26 cellular contexts compared by ENCODE assay signal in the genomic region with DNA sequence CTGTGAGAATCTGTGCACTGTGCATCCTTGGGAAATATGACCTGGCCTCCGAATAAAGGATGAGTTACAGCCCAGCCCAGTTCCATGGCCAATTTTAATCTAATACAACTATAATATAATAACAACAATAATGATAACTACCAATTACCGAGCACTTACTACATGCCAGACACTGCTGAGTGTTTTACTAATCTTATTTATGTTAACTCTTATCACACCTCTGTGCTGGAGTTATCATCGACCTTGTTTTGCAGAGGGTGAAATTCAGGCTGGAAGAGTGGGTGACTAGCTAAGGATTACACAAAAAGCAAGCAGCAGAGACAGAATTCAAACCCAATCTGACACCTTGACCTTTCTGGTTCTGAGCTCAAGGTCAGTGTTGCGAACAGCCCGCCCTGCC.
A peak's percentile ranks its signal among the peaks of the same experiment; 100 is the strongest.
DNase-seq lines count a peak whose midpoint lies in the region; ATAC-seq and TF ChIP-seq lines count a peak whose summit lies in the region.
"Had no signal": no experiment of that assay in that cellular context is flagged by ENCODE, and none has a peak within 500 bp of the region (broad histone marks: within the 10 kb centered on the region; RNA-seq: fewer than 3 reads in every experiment).

No MANE protein-coding gene starts in this region.

- intact Hi-C loops in heart left ventricle (cut with DNase I) (loop anchor here in 9 of 10 donors (2.0 to 10.0 kb wide), 9 partner anchors 34 to 133 kb away; partner anchors contain the start of gene GALNT18 (in 4 of the 9)), left cardiac atrium (cut with DNase I) (loop anchor here in 1 of 2 donors (5.0 kb wide), 1 partner anchor 84 kb away; the partner anchor contains the start of gene GALNT18), left ventricle myocardium superior (cut with micrococcal nuclease) (no loop called here)

- H3K36me3 ChIP-seq in heart left ventricle (no peaks in the 10 kb centered on the region), rectal smooth muscle tissue (ENCODE audit: control insufficient read depth, insufficient read depth, low read length) (no peaks in the 10 kb centered on the region)
- no peaks in the 10 kb centered on the region for H3K36me3 ChIP-seq in effector memory CD4-positive, alpha-beta T cell (ENCODE audit: control insufficient read depth, insufficient read depth, low read length)
- H3K36me3 ChIP-seq: colonic mucosa had no signal

- no peak overlapping the region for H3K9ac ChIP-seq in rectal smooth muscle tissue (ENCODE audit: low read length)

- no peak for TF ChIP-seq CTCF in heart left ventricle (IDR thresholded peaks at IDR 0.05)

- DNase-seq in heart left ventricle (no peak), left cardiac atrium (no peak), left ventricle myocardium superior (no peak), kidney glomerular epithelial cell (lab: John Stamatoyannopoulos, UW) (no peak), OCI-M2 (lab: John Stamatoyannopoulos, UW; ENCODE audit: unreplicated experiment) (no peak)
- DNase-seq in effector memory CD4-positive, alpha-beta T cell, result no peak
- DNase-seq: activated CD8-positive, alpha-beta T cell treated with anti-CD3 and anti-CD28 coated beads for 36 hours; activated naive CD4-positive, alpha-beta T cell treated with anti-CD3 and anti-CD28 coated beads, Interleukin-2, amount 50 U/mL, for 16 hours; CD8-positive, alpha-beta T cell; colonic mucosa; DMS153; H9; Kasumi-1; MV-4-11; natural killer cell; NCI-H187; NCI-H526; RPMI8226; stimulated activated CD4-positive, alpha-beta T cell treated with anti-CD3 and anti-CD28 coated beads, Interleukin-12 subunit alpha, Interleukin-12 subunit beta, amount 100 ng/mL, for 4 hours; stimulated activated CD4-positive, alpha-beta T cell treated with anti-CD3 and anti-CD28 coated beads, Interleukin-4, amount 100 ng/mL, for 4 hours; stimulated activated naive B cell treated with anti-CD40 and anti-IgM and Interleukin-4, amounts not matched to agents 10 μg/mL and 1 μg/mL and 100 μg/mL, for 72 hours had no signal

- no peak for TF ChIP-seq POLR2A in heart left ventricle (IDR thresholded peaks at IDR 0.05)

- WGBS in heart left ventricle, 4 donors, result 23 to 32% (median 25%) methylated on average over 5 of the region's 5 CpGs

- H3K27ac ChIP-seq in heart left ventricle (peak overlapping the region; percentile 69 to 91 (median 84)), rectal smooth muscle tissue (ENCODE audit: low read depth, low read length) (peak overlapping the region; percentile 64)
- H3K27ac ChIP-seq in effector memory CD4-positive, alpha-beta T cell (ENCODE audit: insufficient read depth, low read length, poor library complexity, severe bottlenecking), result no peak overlapping the region
- H3K27ac ChIP-seq: colonic mucosa, hepatocyte had no signal

- no peaks in the 10 kb centered on the region for H3K27me3 ChIP-seq in heart left ventricle
- H3K27me3 ChIP-seq in rectal smooth muscle tissue (ENCODE audit: control insufficient read depth, insufficient read depth, low read length), result no peaks in the 10 kb centered on the region
- no peaks in the 10 kb centered on the region for H3K27me3 ChIP-seq in effector memory CD4-positive, alpha-beta T cell (replicated peaks; ENCODE audit: control insufficient read depth, insufficient read depth, low read length, poor library complexity, severe bottlenecking)
- H3K27me3 ChIP-seq: colonic mucosa, hepatocyte had no signal

- H3K4me3 ChIP-seq in heart left ventricle (no peak overlapping the region), rectal smooth muscle tissue (ENCODE audit: low read length) (no peak overlapping the region)
- no peak overlapping the region for H3K4me3 ChIP-seq in effector memory CD4-positive, alpha-beta T cell (ENCODE audit: insufficient read depth, low read depth, low read length, poor library complexity, severe bottlenecking)
- H3K4me3 ChIP-seq: colonic mucosa, hepatocyte had no signal

- ATAC-seq in heart left ventricle, result no peak
- no peak for ATAC-seq in left cardiac atrium
- peak; percentile 7 for ATAC-seq in left ventricle myocardium superior
- no peak for ATAC-seq in GM21515 (IDR thresholded peaks at IDR 0.05; ENCODE audit: unreplicated experiment)
- ATAC-seq: activated CD4-positive, CD25-positive, alpha-beta regulatory T cell treated with anti-CD3 and anti-CD28 coated beads, Interleukin-2, amount 50 U/mL, for 24 hours; activated CD8-positive, alpha-beta T cell treated with anti-CD3 and anti-CD28 coated beads for 36 hours; activated T-helper 17 cell treated with anti-CD3 and anti-CD28 coated beads, Interleukin-2, amount 50 U/mL, for 72 hours; CD8-positive, alpha-beta T cell; natural killer cell; stimulated activated naive B cell treated with anti-CD40 and anti-IgM and Interleukin-4, amounts not matched to agents 10 μg/mL and 1 μg/mL and 100 μg/mL, for 72 hours had no signal

- H3K9me3 ChIP-seq in heart left ventricle, result no peaks in the 10 kb centered on the region
- no peaks in the 10 kb centered on the region for H3K9me3 ChIP-seq in effector memory CD4-positive, alpha-beta T cell (ENCODE audit: control insufficient read depth, low read length)
- H3K9me3 ChIP-seq: colonic mucosa had no signal

- peaks cover 29 to 90% (median 65%) of the 10 kb centered on the region in 12 donors for H3K4me1 ChIP-seq in heart left ventricle
- peaks cover 32% of the 10 kb centered on the region for H3K4me1 ChIP-seq in rectal smooth muscle tissue (ENCODE audit: control insufficient read depth, insufficient read depth, low read length)
- H3K4me1 ChIP-seq in effector memory CD4-positive, alpha-beta T cell (ENCODE audit: control insufficient read depth, insufficient read depth, low read length, poor library complexity, severe bottlenecking), result no peaks in the 10 kb centered on the region
- H3K4me1 ChIP-seq: colonic mucosa had no signal
